ENCODE assay signal across 8 cellular contexts in genomic region chr6:57172136-57173055, GRCh38. TPM values are rescaled to one million over a fixed set of nuclear protein-coding genes. Genes with fewer than 3 reads are reported as not detected.
A peak's percentile ranks its signal among the peaks of the same experiment; 100 is the strongest.
DNase-seq lines count a peak whose midpoint lies in the region; ATAC-seq and TF ChIP-seq lines count a peak whose summit lies in the region.

Gene BAG2, plus strand, starts transcription at chr6:57172326. Its CDS starts 372 bp downstream, at chr6:57172698.

- TF ChIP-seq CTCF in AG09319 (IDR thresholded peaks at IDR 0.05; ENCODE audit: low read depth, low read length) (no peak; the same call in none of the 2 replicates), kidney epithelial cell (IDR thresholded peaks at IDR 0.05; ENCODE audit: insufficient read depth, low read length, poor library complexity, severe bottlenecking) (peak; percentile 18)

- DNase-seq in AG09319 (ENCODE audit: extremely low read depth, low read depth) (peak; percentile 75), NCI-H446 treated with DMSO at 0.1 percent for 48 hours (lab: John Stamatoyannopoulos, UW) (peak; percentile 79), cerebellum (ENCODE audit: low spot score) (peak; percentile 83), kidney epithelial cell (ENCODE audit: low read depth) (peak; percentile 61)
- peak; percentile 85 for DNase-seq in activated CD4-positive, CD25-positive, alpha-beta regulatory T cell treated with anti-CD3 and anti-CD28 coated beads, Interleukin-2, amount 50 U/mL, for 72 hours
- peak; percentile 97 for DNase-seq in stimulated activated CD4-positive, alpha-beta T cell treated with anti-CD3 and anti-CD28 coated beads, Interleukin-15, amount 100 ng/mL, for 24 hours

- no peaks in the 10 kb centered on the region for H3K27me3 ChIP-seq in kidney epithelial cell (ENCODE audit: control insufficient read depth, insufficient read depth, low read length)

- no peaks in the 10 kb centered on the region for H3K36me3 ChIP-seq in kidney epithelial cell (ENCODE audit: control insufficient read depth, insufficient read depth, low read length)

- ATAC-seq in GM18909 (IDR thresholded peaks at IDR 0.05; ENCODE audit: poor library complexity, unreplicated experiment) = peak; percentile 91
- peak; percentile 85 for ATAC-seq in HG03159 (IDR thresholded peaks at IDR 0.05; ENCODE audit: unreplicated experiment)

- H3K4me3 ChIP-seq in kidney epithelial cell (ENCODE audit: low read depth, low read length) = peak within 1 kb of the TSS; percentile 81

RNA-seq across cellular contexts. Expression of gene BAG2, which starts in this region (rescaled TPM):
- 2.8 TPM for total RNA-seq in cerebellum
- total RNA-seq in kidney epithelial cell = 6.2 and 8.3 TPM in 2 replicates

Comparison
In these comparisons a context has a peak if more than half of its experiments do, and no peak if none do; other contexts are left out.
1. Peak in every context shown above with its lines: DNase-seq, ATAC-seq and H3K4me3 ChIP-seq.